In genomic region chr13:108227651-108228272, GRCh38 we compare ENCODE assay signal across 2 cellular contexts.
TF ChIP-seq lines count a peak whose summit lies in the region.

No MANE protein-coding gene starts in this region.

TF ChIP-seq in K562, 482 proteins besides CTCF, POLR2A, EP300 and RAD21:
- TF ChIP-seq, protein P1, sequence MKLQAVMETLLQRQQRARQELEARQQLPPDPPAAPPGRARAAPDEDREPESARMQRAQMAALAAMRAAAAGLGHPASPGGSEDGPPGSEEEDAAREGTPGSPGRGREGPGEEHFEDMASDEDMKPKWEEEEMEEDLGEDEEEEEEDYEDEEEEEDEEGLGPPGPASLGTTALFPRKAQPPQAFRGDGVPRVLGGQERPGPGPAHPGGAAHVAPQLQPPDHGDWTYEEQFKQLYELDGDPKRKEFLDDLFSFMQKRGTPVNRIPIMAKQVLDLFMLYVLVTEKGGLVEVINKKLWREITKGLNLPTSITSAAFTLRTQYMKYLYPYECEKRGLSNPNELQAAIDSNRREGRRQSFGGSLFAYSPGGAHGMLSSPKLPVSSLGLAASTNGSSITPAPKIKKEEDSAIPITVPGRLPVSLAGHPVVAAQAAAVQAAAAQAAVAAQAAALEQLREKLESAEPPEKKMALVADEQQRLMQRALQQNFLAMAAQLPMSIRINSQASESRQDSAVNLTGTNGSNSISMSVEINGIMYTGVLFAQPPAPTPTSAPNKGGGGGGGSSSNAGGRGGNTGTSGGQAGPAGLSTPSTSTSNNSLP (IDR thresholded peaks at IDR 0.05; ENCODE audit: borderline replicate concordance, low read depth, low read length) = peak; percentile 89
- TF ChIP-seq RBBP5 (IDR thresholded peaks at IDR 0.05; ENCODE audit: borderline replicate concordance, insufficient read depth, low read length, poor library complexity, severe bottlenecking) = no peak

TF ChIP-seq in liver, 16 proteins besides CTCF, POLR2A, EP300 and RAD21 (continued from another document):
- TF ChIP-seq ZBTB33 (IDR thresholded peaks at IDR 0.05) (no peak), HNF4G (IDR thresholded peaks at IDR 0.05) (no peak), SP1 (IDR thresholded peaks at IDR 0.05) (no peak), GABPA (IDR thresholded peaks at IDR 0.05 in 1 of 2, conservative IDR thresholded peaks at IDR 0.05 in 1 of 2) (no peak), FOXA2 (IDR thresholded peaks at IDR 0.05) (no peak), REST (IDR thresholded peaks at IDR 0.05) (no peak), JUND (IDR thresholded peaks at IDR 0.05) (no peak), HNF4A (conservative IDR thresholded peaks at IDR 0.05) (no peak), FOXA1 (IDR thresholded peaks at IDR 0.05) (no peak), YY1 (IDR thresholded peaks at IDR 0.05) (no peak), NR2F2 (IDR thresholded peaks at IDR 0.05) (no peak), MAX (IDR thresholded peaks at IDR 0.05) (no peak)
- TF ChIP-seq, protein P2, sequence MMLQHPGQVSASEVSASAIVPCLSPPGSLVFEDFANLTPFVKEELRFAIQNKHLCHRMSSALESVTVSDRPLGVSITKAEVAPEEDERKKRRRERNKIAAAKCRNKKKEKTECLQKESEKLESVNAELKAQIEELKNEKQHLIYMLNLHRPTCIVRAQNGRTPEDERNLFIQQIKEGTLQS (IDR thresholded peaks at IDR 0.05) = no peak
